17 cellular contexts compared by ENCODE assay signal in genomic region chr19:10532457-10532856, GRCh38. TPM values are rescaled to one million over a fixed set of nuclear protein-coding genes. Genes with fewer than 3 reads are reported as not detected.
"Had no signal": no experiment of that assay in that cellular context is flagged by ENCODE, and none has a peak within 500 bp of the region (broad histone marks: within the 10 kb centered on the region; RNA-seq: fewer than 3 reads in every experiment).

No MANE protein-coding gene starts in this region.

- H3K4me3 Mint-ChIP-seq: naive B cell; stimulated activated naive CD8-positive, alpha-beta T cell treated with anti-CD3 and anti-CD28 coated beads, Interleukin-15, Interleukin-2, amounts not matched to agents 100 ng/mL and 50 ng/mL, for 24 hours had no signal

- H3K27ac ChIP-seq: dorsolateral prefrontal cortex, neutrophil, right atrium auricular region had no signal

- DNase-seq: cortex of kidney; dorsolateral prefrontal cortex; effector CD8-positive, alpha-beta T cell; foreskin melanocyte; head of caudate nucleus; hippocampal formation; left colon; mesendoderm; naive B cell; posterior cingulate gyrus; stimulated activated CD4-positive, alpha-beta T cell treated with anti-CD3 and anti-CD28 coated beads, Interleukin-2, amount 100 ng/mL, for 48 hours had no signal

- H3K27ac Mint-ChIP-seq: naive B cell; stimulated activated naive CD8-positive, alpha-beta T cell treated with anti-CD3 and anti-CD28 coated beads, Interleukin-15, Interleukin-2, amounts not matched to agents 100 ng/mL and 50 ng/mL, for 24 hours had no signal

- H3K4me3 ChIP-seq: dorsolateral prefrontal cortex, right atrium auricular region, smooth muscle cell, thoracic aorta had no signal

- H3K36me3 ChIP-seq: neutrophil, right atrium auricular region, thoracic aorta had no signal

- H3K4me1 ChIP-seq: right atrium auricular region had no signal

- H3K27me3 ChIP-seq: dorsolateral prefrontal cortex, right atrium auricular region had no signal

- H3K9me3 Mint-ChIP-seq: naive B cell; stimulated activated naive CD8-positive, alpha-beta T cell treated with anti-CD3 and anti-CD28 coated beads, Interleukin-15, Interleukin-2, amounts not matched to agents 100 ng/mL and 50 ng/mL, for 24 hours had no signal

- H3K9me3 ChIP-seq: neutrophil, right atrium auricular region, thoracic aorta had no signal

- H3K4me1 Mint-ChIP-seq: naive B cell had no signal

RNA-seq across cellular contexts. Expression of gene S1PR5, which starts 15.2 kb away (rescaled TPM):
- polyA plus RNA-seq: neural cell had no signal
